1 cellular context compared by ENCODE assay signal in genomic region chr5:112707187-112708179, GRCh38.
TF ChIP-seq lines count a peak whose summit lies in the region.

No MANE protein-coding gene starts in this region.

TF ChIP-seq in liver, 16 proteins besides CTCF, POLR2A, EP300 and RAD21 (continued from another document):
- TF ChIP-seq REST (IDR thresholded peaks at IDR 0.05) (peak; percentile 62), NR2F2 (IDR thresholded peaks at IDR 0.05) (no peak), YY1 (IDR thresholded peaks at IDR 0.05) (peak; percentile 99), ATF3 (IDR thresholded peaks at IDR 0.05) (no peak), EGR1 (IDR thresholded peaks at IDR 0.05; ENCODE audit: low read depth in 2 of 2) (no peak)
